ENCODE assay signal across 19 cellular contexts in the genomic region with DNA sequence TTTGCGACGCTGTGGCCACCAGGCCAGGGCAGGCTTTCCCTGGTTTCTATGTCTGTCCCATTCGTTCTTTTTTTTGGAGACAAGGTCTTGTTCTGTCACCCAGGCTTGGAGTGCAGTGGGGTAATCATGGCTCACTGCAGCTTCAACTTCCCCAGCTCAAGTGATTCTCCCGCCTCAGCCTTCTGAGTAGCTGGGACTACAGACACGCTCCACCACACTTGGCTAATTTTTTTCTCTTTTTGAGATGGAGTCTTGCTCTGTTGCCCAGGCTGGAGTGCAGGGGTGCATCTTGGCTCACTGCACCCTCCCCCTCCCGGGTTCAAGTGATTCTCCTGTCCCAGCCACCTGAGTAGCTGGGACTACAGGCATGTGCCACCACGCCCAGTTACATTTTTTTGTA. TPM values are rescaled to one million over a fixed set of nuclear protein-coding genes. Genes with fewer than 3 reads are reported as not detected.
A peak's percentile ranks its signal among the peaks of the same experiment; 100 is the strongest.
DNase-seq lines count a peak whose midpoint lies in the region; ATAC-seq, FAIRE-seq and TF ChIP-seq lines count a peak whose summit lies in the region.
"Had no signal": no experiment of that assay in that cellular context is flagged by ENCODE, and none has a peak within 500 bp of the region (broad histone marks: within the 10 kb centered on the region; RNA-seq: fewer than 3 reads in every experiment).

No MANE protein-coding gene starts in this region.

- FAIRE-seq in K562 (lab: Jason Lieb, UNC) (no peak), kidney (lab: Jason Lieb, UNC) (no peak)
- FAIRE-seq: D721Med, GM12892, H54 had no signal

- H3K4me3 ChIP-seq in BLaER1 treated with 17β-estradiol and CSF1 and Interleukin-3, amounts not matched to agents 10 nM and 100 nM = no peak overlapping the region
- H3K4me3 ChIP-seq in K562 (no peak overlapping the region), kidney (ENCODE audit: low read length in 2 of 2) (no peak overlapping the region)

- 2% methylated on average over 7 of the region's 7 CpGs for WGBS in K562 (ENCODE audit: insufficient coverage, low coverage, missing lambda C conversion rate)

- H3K9me3 ChIP-seq in BLaER1 treated with 17β-estradiol and CSF1 and Interleukin-3, amounts not matched to agents 10 nM and 100 nM (replicated peaks in 1 of 11) = no peaks in the 10 kb centered on the region
- H3K9me3 ChIP-seq in K562 (replicated peaks; ENCODE audit: control insufficient read depth, insufficient read depth, low read depth, low read length) (no peaks in the 10 kb centered on the region), kidney (ENCODE audit: control insufficient read depth in 1 of 2, low read length in 2 of 2) (no peaks in the 10 kb centered on the region)

- CTCF ChIA-PET in K562 (lab: Yijun Ruan, JAX; ENCODE audit: low intra/inter-chr PET ratio) = no interaction called here

- no peak overlapping the region for H2AFZ ChIP-seq in K562 (ENCODE audit: low read depth, low read length)

- POLR2A ChIA-PET in K562 (lab: Yijun Ruan, JAX) = interaction anchor here (0.6 kb wide), 1 partner anchor 19 kb away, joined by 3 read pairs; no protein-coding TSS in a partner anchor

- no peaks in the 10 kb centered on the region for H3K36me3 ChIP-seq in BLaER1 treated with 17β-estradiol and CSF1 and Interleukin-3, amounts not matched to agents 10 nM and 100 nM
- H3K36me3 ChIP-seq in K562 (ENCODE audit: control insufficient read depth, insufficient read depth, low read length) (no peaks in the 10 kb centered on the region), kidney (ENCODE audit: control insufficient read depth in 1 of 2, insufficient read depth in 2 of 2, low read length in 2 of 2) (no peaks in the 10 kb centered on the region)

- TF ChIP-seq EP300 in K562 (IDR thresholded peaks at IDR 0.05; ENCODE audit: low read length) = no peak

- TF ChIP-seq POLR2A in K562 (conservative IDR thresholded peaks at IDR 0.05) = no peak

- intact Hi-C loops in K562 (cut with micrococcal nuclease) = no loop called here
- intact Hi-C loops in kidney (cut with DNase I) = no loop called here

- H3K27ac ChIP-seq in BLaER1 treated with 17β-estradiol and CSF1 and Interleukin-3, amounts not matched to agents 10 nM and 100 nM = peak overlapping the region in 3 of 11 experiments; percentile 21 to 49 (median 27); a peak in 3 of 22 replicates
- H3K27ac ChIP-seq in K562 (ENCODE audit: extremely low read depth, low read depth, low read length) = no peak overlapping the region
- H3K27ac ChIP-seq in kidney (ENCODE audit: low read depth in 2 of 2, low read length in 2 of 2) = no peak overlapping the region

- no peaks in the 10 kb centered on the region for H3K9me1 ChIP-seq in K562 (ENCODE audit: control insufficient read depth, insufficient read depth, low read length)

- H4K20me1 ChIP-seq in BLaER1 treated with 17β-estradiol and CSF1 and Interleukin-3, amounts not matched to agents 10 nM and 100 nM = no peaks in the 10 kb centered on the region; a peak in 1 of 22 replicates
- H4K20me1 ChIP-seq in K562 (replicated peaks; ENCODE audit: control insufficient read depth, insufficient read depth, low read length) = peaks cover 28% of the 10 kb centered on the region

- no TSS peak for BruUV-seq in K562 (replicated peaks; lab: Mats Ljungman, UMichigan)

- peaks cover 0 to 40% (median 32%) of the 10 kb centered on the region in 10 experiments; a peak in 18 of 20 replicates for H3K4me1 ChIP-seq in BLaER1 treated with 17β-estradiol and CSF1 and Interleukin-3, amounts not matched to agents 10 nM and 100 nM
- peaks cover 0 to 11% of the 10 kb centered on the region in 2 experiments; a peak in 2 of 5 replicates for H3K4me1 ChIP-seq in K562 (replicated peaks in 1 of 2; ENCODE audit: control insufficient read depth in 2 of 2, insufficient read depth in 2 of 2, low read length in 2 of 2)
- H3K4me1 ChIP-seq in kidney (ENCODE audit: control insufficient read depth in 1 of 2, insufficient read depth in 1 of 2, low read depth in 1 of 2, low read length in 2 of 2) = no peaks in the 10 kb centered on the region

- TF ChIP-seq CTCF in K562 (IDR thresholded peaks at IDR 0.05 in 2 of 3, conservative IDR thresholded peaks at IDR 0.05 in 1 of 3; ENCODE audit: insufficient read depth in 2 of 3, low read depth in 1 of 3, low read length in 3 of 3) = no peak
- no peak for TF ChIP-seq CTCF in kidney (IDR thresholded peaks at IDR 0.05; ENCODE audit: borderline replicate concordance, extremely low read depth, insufficient read depth)

- H3K27me3 ChIP-seq in BLaER1 treated with 17β-estradiol and CSF1 and Interleukin-3, amounts not matched to agents 10 nM and 100 nM = no peaks in the 10 kb centered on the region
- H3K27me3 ChIP-seq in K562 (ENCODE audit: control insufficient read depth in 2 of 2, insufficient read depth in 2 of 2, low read length in 2 of 2) = peaks cover 27 to 77% of the 10 kb centered on the region in 2 experiments

- ATAC-seq in K562 (no peak), HG03571 (IDR thresholded peaks at IDR 0.05; ENCODE audit: unreplicated experiment) (no peak), HG03045 (IDR thresholded peaks at IDR 0.05; ENCODE audit: unreplicated experiment) (no peak)

- no peak for TF ChIP-seq RAD21 in K562 (CRISPR knock-in tag; conservative IDR thresholded peaks at IDR 0.05 in 1 of 2, IDR thresholded peaks at IDR 0.05 in 1 of 2)

- DNase-seq in DMS79 treated with DMSO at 0.1 percent for 48 hours (lab: John Stamatoyannopoulos, UW) = peak; percentile 48
- DNase-seq in K562 (ENCODE audit: extremely low read depth in 1 of 4, low spot score in 3 of 4) = no peak
- DNase-seq in left kidney (ENCODE audit: low read depth, low spot score) = peak; percentile 54
- no peak for DNase-seq in kidney
- no peak for DNase-seq in activated T-cell treated with anti-CD3 and anti-CD28 coated beads, Interleukin-2, amount 50 U/mL, for 1 hour
- DNase-seq: CD4-positive, alpha-beta T cell; DMS 273 treated with DMSO at 0.1 percent for 48 hours; GF-D8; GOT3; HCEC 1CT had no signal

- H3K9ac ChIP-seq in BLaER1 treated with 17β-estradiol and CSF1 and Interleukin-3, amounts not matched to agents 10 nM and 100 nM = peak overlapping the region in 3 of 11 experiments; percentile 14 to 19 (median 15); a peak in 1 of 22 replicates
- H3K9ac ChIP-seq in K562 (ENCODE audit: insufficient read depth in 1 of 2, low read depth in 2 of 2, low read length in 2 of 2) (no peak overlapping the region), kidney (ENCODE audit: low read length in 2 of 2) (no peak overlapping the region)

- in situ Hi-C loops in K562 (cut with MboI) = no loop called here

- no peaks in the 10 kb centered on the region for H3K79me2 ChIP-seq in K562 (ENCODE audit: control insufficient read depth, insufficient read depth, low read length)

- H3K4me2 ChIP-seq in BLaER1 treated with 17β-estradiol and CSF1 and Interleukin-3, amounts not matched to agents 10 nM and 100 nM = peak overlapping the region in 10 of 11 experiments; percentile 29 to 85 (median 70); a peak in 18 of 22 replicates
- H3K4me2 ChIP-seq in K562 (ENCODE audit: insufficient read depth, low read length) = no peak overlapping the region

TF ChIP-seq in K562, 482 proteins besides CTCF, POLR2A, EP300 and RAD21:
- TF ChIP-seq ZNF121 (CRISPR knock-in tag; conservative IDR thresholded peaks at IDR 0.05) (0 out of 2 replicates have a peak, but pooled peaks have one; percentile 16), HMG20A (CRISPR knock-in tag; conservative IDR thresholded peaks at IDR 0.05) (no peak)

RNA-seq across cellular contexts. Expression of gene WNT4, which starts 43.4 kb away (rescaled TPM):
- total RNA-seq in K562 (2011; cell fraction: chromatin; rRNA removed; ENCODE audit: low replicate concordance) = not detected in 2 replicates
- not detected in 2 replicates for total RNA-seq in K562 (2011; cell fraction: nucleolus; rRNA removed)
- not detected in 2 replicates for total RNA-seq in K562 (2011; cell fraction: nucleoplasm; rRNA removed)
- total RNA-seq in K562 (2014; rRNA removed) (not detected in 2 replicates), K562 (2014; rRNA removed; fragmentation: Illumina TruSeq; extraction: Trizol) (not detected in 2 replicates), K562 (2015; rRNA removed; fragmentation: Illumina TruSeq; extraction: Trizol) (not detected in 2 replicates), K562 (2021) (0.04 TPM in 1 of 2 replicates, not detected in the other), kidney (0.69 TPM)
- polyA plus RNA-seq in K562 (2011; rRNA removed) (not detected in 2 replicates), K562 (2014; fragmentation: Illumina TruSeq; extraction: Trizol) (not detected in 2 replicates), K562 (2014; fragmentation: Nextera tagmentation; extraction: Ambion mirVana) (under 1 TPM in 1 of 2 experiments, not detected in 1; 0.01 TPM), K562 (2014; rRNA removed) (not detected in 2 replicates), kidney (ENCODE audit: insufficient read depth, low read depth, low replicate concordance) (0.45 TPM)
- 0.01 and 0.03 TPM in 2 replicates for polyA plus RNA-seq in K562 (2011; cell fraction: cytosol; rRNA removed)
- polyA plus RNA-seq in K562 (2011; cell fraction: nucleus; rRNA removed) = not detected in 2 replicates
- polyA plus RNA-seq in K562 (2012) = 0.05 and 0.07 TPM in 2 replicates
- polyA minus RNA-seq in K562 (2011; rRNA and poly(A)+ RNA removed) = not detected in 2 replicates
- polyA minus RNA-seq in K562 (2011; cell fraction: cytosol; rRNA and poly(A)+ RNA removed) = not detected in 2 replicates
- not detected in 2 replicates for polyA minus RNA-seq in K562 (2011; cell fraction: nucleus; rRNA and poly(A)+ RNA removed)
- total RNA-seq: A673; CD4-positive, alpha-beta T cell; CD8-positive, alpha-beta memory T cell had no signal
- polyA plus RNA-seq: CD14-positive monocyte had no signal

Comparison
In these comparisons a context has a peak if more than half of its experiments do, and no peak if none do; other contexts are left out.
1. DNase-seq: peak in DMS79 treated with DMSO at 0.1 percent for 48 hours (single experiment) and left kidney (single experiment); none in K562 (0 of 4), kidney (single experiment) and activated T-cell treated with anti-CD3 and anti-CD28 coated beads, Interleukin-2, amount 50 U/mL, for 1 hour (single experiment).